In genomic region chr6:118651282-118652050, GRCh38 we compare ENCODE assay signal across 1 cellular context.
TF ChIP-seq lines count a peak whose summit lies in the region.

Gene CEP85L, minus strand, starts transcription at chr6:118651591. Its CDS starts 322 bp downstream, at chr6:118651269.

TF ChIP-seq in H1, 55 proteins besides CTCF, POLR2A, EP300 and RAD21:
- TF ChIP-seq NANOG (IDR thresholded peaks at IDR 0.05; ENCODE audit: insufficient read depth, low read depth, low read length, poor library complexity, severe bottlenecking) (no peak), POU5F1 (IDR thresholded peaks at IDR 0.05; ENCODE audit: low read depth, low read length) (no peak), RXRA (IDR thresholded peaks at IDR 0.05; ENCODE audit: insufficient read depth, low read depth, low read length) (no peak), SIX5 (IDR thresholded peaks at IDR 0.05; ENCODE audit: low read depth, low read length) (no peak), JUND (IDR thresholded peaks at IDR 0.05; ENCODE audit: low read length) (no peak), SP4 (IDR thresholded peaks at IDR 0.05; ENCODE audit: low read length) (0 out of 2 replicates have a peak, but pooled peaks have one; percentile 59), HDAC2 (IDR thresholded peaks at IDR 0.05; ENCODE audit: borderline replicate concordance in 1 of 2, low read depth in 2 of 2, low read length in 2 of 2) (0 out of 4 replicates have a peak, but pooled peaks of 1 of the 2 experiments have one; percentile 25), USF2 (IDR thresholded peaks at IDR 0.05; ENCODE audit: low read length) (no peak), PHF8 (conservative IDR thresholded peaks at IDR 0.05; ENCODE audit: low read depth, low read length) (peak; percentile 43), EGR1 (IDR thresholded peaks at IDR 0.05; ENCODE audit: borderline replicate concordance, low read depth, low read length) (no peak), TAF1 (IDR thresholded peaks at IDR 0.05; ENCODE audit: low read depth, low read length) (peak; percentile 64), BRCA1 (IDR thresholded peaks at IDR 0.05; ENCODE audit: low read depth, low read length) (no peak), GABPA (IDR thresholded peaks at IDR 0.05; ENCODE audit: borderline replicate concordance, insufficient read depth, low read length) (no peak), CBX5 (IDR thresholded peaks at IDR 0.05; ENCODE audit: low read depth, low read length) (no peak), TAF7 (optimal IDR thresholded peaks at IDR 0.05; ENCODE audit: borderline replicate concordance, low read depth, low read length) (peak; percentile 21), TCF12 (IDR thresholded peaks at IDR 0.05; ENCODE audit: low read depth, low read length) (no peak), BACH1 (IDR thresholded peaks at IDR 0.05; ENCODE audit: low read length) (no peak), HDAC6 (IDR thresholded peaks at IDR 0.05; ENCODE audit: low read depth, low read length) (no peak), SP1 (IDR thresholded peaks at IDR 0.05; ENCODE audit: low read depth, low read length) (no peak), CHD7 (IDR thresholded peaks at IDR 0.05; ENCODE audit: insufficient replicate concordance, low read length) (no peak), GTF2F1 (IDR thresholded peaks at IDR 0.05; ENCODE audit: borderline replicate concordance, low read depth, low read length) (no peak), EZH2 (IDR thresholded peaks at IDR 0.05; ENCODE audit: low read depth, low read length, severe bottlenecking) (no peak), SIRT6 (IDR thresholded peaks at IDR 0.05; ENCODE audit: low read length) (no peak), TBP (IDR thresholded peaks at IDR 0.05; ENCODE audit: low read depth, low read length) (peak; percentile 52), CBX8 (IDR thresholded peaks at IDR 0.05; ENCODE audit: borderline replicate concordance, low read depth, low read length) (no peak), POLR2AphosphoS5 (IDR thresholded peaks at IDR 0.05; ENCODE audit: low read depth, low read length) (no peak; the same call in 1 of the 2 replicates), ATF3 (IDR thresholded peaks at IDR 0.05; ENCODE audit: insufficient read depth, low read depth, low read length) (no peak), SIN3A (conservative IDR thresholded peaks at IDR 0.05 in 1 of 2, IDR thresholded peaks at IDR 0.05 in 1 of 2; ENCODE audit: low read depth in 1 of 2, low read length in 2 of 2) (peak in 1 of 2 experiments; percentile 17; a peak in 2 of 4 replicates), SUZ12 (IDR thresholded peaks at IDR 0.05; ENCODE audit: low read length) (no peak), RFX5 (IDR thresholded peaks at IDR 0.05; ENCODE audit: borderline replicate concordance, low read depth, low read length) (no peak), YY1 (IDR thresholded peaks at IDR 0.05; ENCODE audit: low read depth, low read length) (no peak), MAFK (IDR thresholded peaks at IDR 0.05; ENCODE audit: low read depth, low read length) (no peak), SRF (IDR thresholded peaks at IDR 0.05; ENCODE audit: low read depth, low read length) (no peak), CHD2 (IDR thresholded peaks at IDR 0.05; ENCODE audit: low read length) (no peak), ATF2 (IDR thresholded peaks at IDR 0.05; ENCODE audit: low read length) (no peak), ZNF274 (IDR thresholded peaks at IDR 0.05; ENCODE audit: borderline replicate concordance, extremely low read depth, low read length) (no peak), JUN (IDR thresholded peaks at IDR 0.05; ENCODE audit: low read depth, low read length) (no peak), KDM4A (IDR thresholded peaks at IDR 0.05; ENCODE audit: low read depth, low read length, severe bottlenecking) (peak; percentile 85), E2F6 (IDR thresholded peaks at IDR 0.05) (peak; percentile 77), RNF2 (IDR thresholded peaks at IDR 0.05; ENCODE audit: borderline replicate concordance, low read depth, low read length, missing control alignments, poor library complexity, severe bottlenecking) (no peak), TEAD4 (IDR thresholded peaks at IDR 0.05; ENCODE audit: low read depth, low read length) (no peak), NRF1 (IDR thresholded peaks at IDR 0.05; ENCODE audit: low read depth, low read length) (no peak), BCL11A (IDR thresholded peaks at IDR 0.05; ENCODE audit: low read depth in 2 of 2, low read length in 2 of 2) (no peak), CHD1 (IDR thresholded peaks at IDR 0.05; ENCODE audit: low read depth, low read length) (no peak), RBBP5 (IDR thresholded peaks at IDR 0.05; ENCODE audit: borderline replicate concordance, low read depth, low read length) (no peak; the same call in 1 of the 2 replicates), CTBP2 (IDR thresholded peaks at IDR 0.05; ENCODE audit: borderline replicate concordance, insufficient read depth, insufficient read length, low read length) (no peak), ASH2L (IDR thresholded peaks at IDR 0.05; ENCODE audit: low read length) (peak; percentile 80), SP2 (IDR thresholded peaks at IDR 0.05; ENCODE audit: low read length) (no peak), KDM1A (IDR thresholded peaks at IDR 0.05; ENCODE audit: borderline replicate concordance, low read length) (no peak), CEBPB (IDR thresholded peaks at IDR 0.05; ENCODE audit: low read depth, low read length) (no peak), KDM5A (IDR thresholded peaks at IDR 0.05; ENCODE audit: low read length) (no peak), CREB1 (IDR thresholded peaks at IDR 0.05) (peak; percentile 35; the same call in 1 of the 2 replicates), MAX (IDR thresholded peaks at IDR 0.05) (peak; percentile 90), SAP30 (IDR thresholded peaks at IDR 0.05; ENCODE audit: insufficient read depth, insufficient replicate concordance, low read length) (no peak), FOSL1 (IDR thresholded peaks at IDR 0.05; ENCODE audit: insufficient read depth, low read depth, low read length) (no peak)
